Comparison of ENCODE assay signal across 10 cellular contexts in genomic region chr1:41021526-41022308, GRCh38. TPM values are rescaled to one million over a fixed set of nuclear protein-coding genes. Genes with fewer than 3 reads are reported as not detected.
DNase-seq lines count a peak whose midpoint lies in the region; ATAC-seq and TF ChIP-seq lines count a peak whose summit lies in the region.
"Had no signal": no experiment of that assay in that cellular context is flagged by ENCODE, and none has a peak within 500 bp of the region (broad histone marks: within the 10 kb centered on the region; RNA-seq: fewer than 3 reads in every experiment).

Gene SLFNL1, minus strand, starts transcription at chr1:41021725. Its CDS starts 1,065 bp downstream, at chr1:41020660.

- intact Hi-C loops in activated CD4-positive, alpha-beta T cell treated with anti-CD3 and anti-CD28 coated beads, Interleukin-2, amount 10 ng/mL, durations not matched to agents 24 days and 14 days (cut with micrococcal nuclease) = no loop called here
- intact Hi-C loops in PC-3 (cut with micrococcal nuclease) = no loop called here

- peaks cover 4% of the 10 kb centered on the region for H3F3A ChIP-seq in PC-3 (ENCODE audit: low read length, unreplicated experiment)

- H3K27me3 ChIP-seq in osteoblast (ENCODE audit: insufficient read depth, low read length) (no peaks in the 10 kb centered on the region), PC-3 (ENCODE audit: low read length) (no peaks in the 10 kb centered on the region)
- H3K27me3 ChIP-seq: uterus had no signal

- H3K36me3 Mint-ChIP-seq in activated CD4-positive, alpha-beta T cell treated with anti-CD3 and anti-CD28 coated beads, Interleukin-2, amount 10 ng/mL, durations not matched to agents 7 days and 5 days (ENCODE audit: low read depth) = peaks cover 5% of the 10 kb centered on the region
- peaks cover 21% of the 10 kb centered on the region for H3K36me3 Mint-ChIP-seq in activated CD4-positive, alpha-beta T cell treated with anti-CD3 and anti-CD28 coated beads, Interleukin-2, amount 10 ng/mL, durations not matched to agents 24 days and 14 days (ENCODE audit: low read depth)
- peaks cover 42% of the 10 kb centered on the region for H3K36me3 Mint-ChIP-seq in stimulated activated memory B cell treated with anti-CD40 and anti-IgM and Interleukin-4, amounts not matched to agents 10 μg/mL and 1 μg/mL and 100 μg/mL, for 72 hours

- no peak within 1 kb of the TSS for H3K4me3 Mint-ChIP-seq in activated CD4-positive, alpha-beta T cell treated with anti-CD3 and anti-CD28 coated beads, Interleukin-2, amount 10 ng/mL, durations not matched to agents 7 days and 5 days
- H3K4me3 Mint-ChIP-seq in activated CD4-positive, alpha-beta T cell treated with anti-CD3 and anti-CD28 coated beads, Interleukin-2, amount 10 ng/mL, durations not matched to agents 24 days and 14 days = no peak within 1 kb of the TSS
- no peak within 1 kb of the TSS for H3K4me3 Mint-ChIP-seq in stimulated activated memory B cell treated with anti-CD40 and anti-IgM and Interleukin-4, amounts not matched to agents 10 μg/mL and 1 μg/mL and 100 μg/mL, for 72 hours

- no peaks in the 10 kb centered on the region for H3K9me3 ChIP-seq in osteoblast (ENCODE audit: low read depth, low read length)
- no peaks in the 10 kb centered on the region for H3K9me3 ChIP-seq in PC-3 (ENCODE audit: low read length)
- H3K9me3 ChIP-seq: uterus had no signal

- H3K4me3 ChIP-seq in foreskin fibroblast (ENCODE audit: low read depth in 1 of 2, low read length in 2 of 2) (no peak within 1 kb of the TSS), osteoblast (ENCODE audit: insufficient read depth, low read length) (no peak within 1 kb of the TSS), PC-3 (ENCODE audit: low read length) (no peak within 1 kb of the TSS)
- H3K4me3 ChIP-seq: uterus had no signal

- H2AFZ ChIP-seq in osteoblast (ENCODE audit: low read length) (no peak within 1 kb of the TSS), PC-3 (ENCODE audit: low read length) (no peak within 1 kb of the TSS)

- H3K27ac ChIP-seq in RWPE1 (peak within 1 kb of the TSS; percentile 59), osteoblast (ENCODE audit: low read depth, low read length) (no peak within 1 kb of the TSS), PC-3 (ENCODE audit: low read length) (no peak within 1 kb of the TSS)
- H3K27ac ChIP-seq: uterus had no signal

- peak within 1 kb of the TSS; percentile 68 for H3K27ac Mint-ChIP-seq in activated CD4-positive, alpha-beta T cell treated with anti-CD3 and anti-CD28 coated beads, Interleukin-2, amount 10 ng/mL, durations not matched to agents 7 days and 5 days
- H3K27ac Mint-ChIP-seq in activated CD4-positive, alpha-beta T cell treated with anti-CD3 and anti-CD28 coated beads, Interleukin-2, amount 10 ng/mL, durations not matched to agents 24 days and 14 days = no peak within 1 kb of the TSS
- H3K27ac Mint-ChIP-seq in stimulated activated memory B cell treated with anti-CD40 and anti-IgM and Interleukin-4, amounts not matched to agents 10 μg/mL and 1 μg/mL and 100 μg/mL, for 72 hours = peak within 1 kb of the TSS; percentile 6

- CTCF ChIA-PET in activated CD4-positive, alpha-beta T cell treated with anti-CD3 and anti-CD28 coated beads, Interleukin-2, amount 10 ng/mL, durations not matched to agents 7 days and 5 days (lab: Charles Lee) = interaction anchor here (1.0 kb wide), 1 partner anchor 13 kb away, joined by 3 read pairs; no protein-coding TSS in a partner anchor
- CTCF ChIA-PET in RWPE1 (lab: Yijun Ruan, JAX) = interaction anchor here (0.5 to 0.7 kb wide), 2 partner anchors 11 to 17 kb away, joined by 3 read pairs; no protein-coding TSS in a partner anchor
- CTCF ChIA-PET in PC-3 (lab: Charles Lee) = no interaction called here

- DNase-seq in activated CD4-positive, alpha-beta T cell treated with anti-CD3 and anti-CD28 coated beads, Interleukin-2, amount 10 ng/mL, durations not matched to agents 7 days and 5 days = no peak
- DNase-seq in activated CD4-positive, alpha-beta T cell treated with anti-CD3 and anti-CD28 coated beads, Interleukin-2, amount 10 ng/mL, durations not matched to agents 24 days and 14 days = no peak
- no peak for DNase-seq in RWPE1 (ENCODE audit: low spot score)
- DNase-seq in foreskin fibroblast = peak; percentile 20 to 49
- no peak for DNase-seq in osteoblast (ENCODE audit: insufficient read length, low spot score, missing footprints)
- DNase-seq in NCI-H1092 (lab: John Stamatoyannopoulos, UW) = no peak
- DNase-seq in PC-3 = no peak
- DNase-seq: C1 segment of cervical spinal cord, uterus had no signal

- POLR2A ChIA-PET in activated CD4-positive, alpha-beta T cell treated with anti-CD3 and anti-CD28 coated beads, Interleukin-2, amount 10 ng/mL, durations not matched to agents 7 days and 5 days (lab: Charles Lee) = no interaction called here
- POLR2A ChIA-PET in RWPE1 (lab: Yijun Ruan, JAX; ENCODE audit: low non-redundant PET) = no interaction called here
- POLR2A ChIA-PET in PC-3 (lab: Charles Lee; ENCODE audit: unreplicated experiment) = no interaction called here

- no peak within 1 kb of the TSS for H3K9ac ChIP-seq in PC-3 (ENCODE audit: low read length)

- H3K4me2 ChIP-seq in osteoblast (ENCODE audit: insufficient read depth, low read length) (no peak within 1 kb of the TSS), PC-3 (ENCODE audit: low read length) (no peak within 1 kb of the TSS)

- H4K20me1 ChIP-seq in osteoblast (ENCODE audit: insufficient read depth, low read length) (peaks cover 5% of the 10 kb centered on the region), PC-3 (ENCODE audit: low read length) (no peaks in the 10 kb centered on the region)

- TF ChIP-seq CTCF in RWPE1 (conservative IDR thresholded peaks at IDR 0.05; ENCODE audit: low read depth) = no peak
- TF ChIP-seq CTCF in foreskin fibroblast (IDR thresholded peaks at IDR 0.05; ENCODE audit: low read depth, low read length) = peak; percentile 22
- no peak for TF ChIP-seq CTCF in osteoblast (IDR thresholded peaks at IDR 0.05; ENCODE audit: extremely low read depth, low read depth, low read length)
- TF ChIP-seq CTCF in PC-3 (conservative IDR thresholded peaks at IDR 0.05; ENCODE audit: low read depth, low read length) = no peak

- H3K4me1 ChIP-seq in osteoblast (ENCODE audit: insufficient read depth, low read length) (no peaks in the 10 kb centered on the region), PC-3 (ENCODE audit: insufficient read depth, low read length) (no peaks in the 10 kb centered on the region)

- H3K27me3 Mint-ChIP-seq in activated CD4-positive, alpha-beta T cell treated with anti-CD3 and anti-CD28 coated beads, Interleukin-2, amount 10 ng/mL, durations not matched to agents 7 days and 5 days = no peaks in the 10 kb centered on the region
- H3K27me3 Mint-ChIP-seq in activated CD4-positive, alpha-beta T cell treated with anti-CD3 and anti-CD28 coated beads, Interleukin-2, amount 10 ng/mL, durations not matched to agents 24 days and 14 days = no peaks in the 10 kb centered on the region
- no peaks in the 10 kb centered on the region for H3K27me3 Mint-ChIP-seq in stimulated activated memory B cell treated with anti-CD40 and anti-IgM and Interleukin-4, amounts not matched to agents 10 μg/mL and 1 μg/mL and 100 μg/mL, for 72 hours

- H3K79me2 ChIP-seq in osteoblast (ENCODE audit: insufficient read depth, low read length) = no peaks in the 10 kb centered on the region
- no peaks in the 10 kb centered on the region for H3K79me2 ChIP-seq in PC-3 (ENCODE audit: low read length)

- BruUV-seq in PC-3 (replicated peaks; lab: Mats Ljungman, UMichigan) = no TSS peak

- H3K9me2 ChIP-seq in PC-3 (replicated peaks; ENCODE audit: low read length) = no peaks in the 10 kb centered on the region

- H3K4me1 Mint-ChIP-seq in activated CD4-positive, alpha-beta T cell treated with anti-CD3 and anti-CD28 coated beads, Interleukin-2, amount 10 ng/mL, durations not matched to agents 7 days and 5 days = peaks cover 11% of the 10 kb centered on the region
- peaks cover 3% of the 10 kb centered on the region for H3K4me1 Mint-ChIP-seq in activated CD4-positive, alpha-beta T cell treated with anti-CD3 and anti-CD28 coated beads, Interleukin-2, amount 10 ng/mL, durations not matched to agents 24 days and 14 days
- peaks cover 44% of the 10 kb centered on the region for H3K4me1 Mint-ChIP-seq in stimulated activated memory B cell treated with anti-CD40 and anti-IgM and Interleukin-4, amounts not matched to agents 10 μg/mL and 1 μg/mL and 100 μg/mL, for 72 hours

- H3K9me3 Mint-ChIP-seq in activated CD4-positive, alpha-beta T cell treated with anti-CD3 and anti-CD28 coated beads, Interleukin-2, amount 10 ng/mL, durations not matched to agents 7 days and 5 days = no peaks in the 10 kb centered on the region
- no peaks in the 10 kb centered on the region for H3K9me3 Mint-ChIP-seq in activated CD4-positive, alpha-beta T cell treated with anti-CD3 and anti-CD28 coated beads, Interleukin-2, amount 10 ng/mL, durations not matched to agents 24 days and 14 days
- no peaks in the 10 kb centered on the region for H3K9me3 Mint-ChIP-seq in stimulated activated memory B cell treated with anti-CD40 and anti-IgM and Interleukin-4, amounts not matched to agents 10 μg/mL and 1 μg/mL and 100 μg/mL, for 72 hours

- no peak for ATAC-seq in stimulated activated memory B cell treated with anti-CD40 and anti-IgM and Interleukin-4, amounts not matched to agents 10 μg/mL and 1 μg/mL and 100 μg/mL, for 72 hours
- ATAC-seq in PC-3 = no peak; the same call in 1 of the 2 replicates

- H3K36me3 ChIP-seq in osteoblast (ENCODE audit: insufficient read depth, low read length) = peaks cover 12% of the 10 kb centered on the region
- H3K36me3 ChIP-seq in PC-3 (ENCODE audit: low read depth, low read length) = no peaks in the 10 kb centered on the region; the same call in 1 of the 2 replicates
- H3K36me3 ChIP-seq: uterus had no signal

RNA-seq across cellular contexts. Expression of gene SLFNL1, which starts in this region (rescaled TPM):
- under 1 TPM; 0.25 to 0.56 TPM for total RNA-seq in activated CD4-positive, alpha-beta T cell treated with anti-CD3 and anti-CD28 coated beads, Interleukin-2, amount 10 ng/mL, durations not matched to agents 7 days and 5 days
- total RNA-seq in activated CD4-positive, alpha-beta T cell treated with anti-CD3 and anti-CD28 coated beads, Interleukin-2, amount 10 ng/mL, durations not matched to agents 24 days and 14 days = 0.14 and 0.26 TPM in 2 replicates
- total RNA-seq in osteoblast (0.59 and 0.72 TPM in 2 replicates), PC-3 (2014; rRNA removed) (0.12 and 0.22 TPM in 2 replicates)

Comparison
In these comparisons a context has a peak if more than half of its experiments do, and no peak if none do; other contexts are left out.
1. DNase-seq: peak in foreskin fibroblast (2 of 2); none in activated CD4-positive, alpha-beta T cell treated with anti-CD3 and anti-CD28 coated beads, Interleukin-2, amount 10 ng/mL, durations not matched to agents 7 days and 5 days (single experiment), activated CD4-positive, alpha-beta T cell treated with anti-CD3 and anti-CD28 coated beads, Interleukin-2, amount 10 ng/mL, durations not matched to agents 24 days and 14 days (single experiment), RWPE1 (single experiment), osteoblast (single experiment), NCI-H1092 (single experiment) and PC-3 (single experiment).